In the genomic region with DNA sequence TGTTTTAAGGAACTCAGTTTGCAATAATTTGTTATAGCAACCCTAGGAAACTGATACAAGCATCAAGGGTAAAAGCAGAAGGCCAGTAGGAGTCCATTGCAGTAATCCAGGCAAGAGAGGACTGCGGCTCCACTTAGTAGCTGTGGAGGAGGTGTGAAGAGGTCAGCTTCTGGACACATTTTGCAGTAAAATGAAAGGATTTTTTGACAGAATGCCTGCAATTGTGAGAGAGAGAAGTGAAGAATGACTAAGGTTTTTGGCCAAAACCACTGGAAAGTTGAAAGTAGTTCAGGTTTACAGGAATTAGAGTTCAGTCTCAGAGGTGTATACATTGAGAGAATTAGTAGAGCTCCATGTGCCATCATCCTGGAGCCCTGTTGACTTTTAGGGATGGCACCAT, we compare ENCODE assay signal across 28 cellular contexts.
"Had no signal": no experiment of that assay in that cellular context is flagged by ENCODE, and none has a peak within 500 bp of the region (broad histone marks: within the 10 kb centered on the region; RNA-seq: fewer than 3 reads in every experiment).

No MANE protein-coding gene starts in this region.

- DNase-seq: activated B cell treated with CpG ODN at 0.5 μM for 24 hours; activated CD4-positive, alpha-beta memory T cell treated with anti-CD3 and anti-CD28 coated beads for 36 hours; activated CD4-positive, alpha-beta T cell treated with anti-CD3 and anti-CD28 coated beads for 36 hours; activated CD4-positive, alpha-beta T cell treated with anti-CD3 and anti-CD28 coated beads, Interleukin-2, amount 10 ng/mL, durations not matched to agents 24 days and 14 days; activated CD8-positive, alpha-beta memory T cell treated with anti-CD3 and anti-CD28 coated beads, Interleukin-2, amount 10 ng/mL, durations not matched to agents 7 days and 5 days; activated CD8-positive, alpha-beta memory T cell treated with anti-CD3 and anti-CD28 coated beads, Interleukin-2, amount 50 U/mL, for 4 hours; activated CD8-positive, alpha-beta T cell treated with anti-CD3 and anti-CD28 coated beads, Interleukin-2, amount 10 ng/mL, durations not matched to agents 7 days and 5 days; activated effector memory CD4-positive, alpha-beta T cell treated with anti-CD3 and anti-CD28 coated beads, Interleukin-2, amount 50 U/mL, for 16 hours; activated naive CD4-positive, alpha-beta T cell treated with anti-CD3 and anti-CD28 coated beads for 36 hours; activated naive CD8-positive, alpha-beta T cell treated with anti-CD3 and anti-CD28 coated beads for 36 hours; activated naive CD8-positive, alpha-beta T cell treated with anti-CD3 and anti-CD28 coated beads, Interleukin-2, amount 50 U/mL, for 24 hours; activated T-cell treated with anti-CD3 and anti-CD28 coated beads, Interleukin-2, amount 50 U/mL, for 1 hour; activated T-cell treated with anti-CD3 and anti-CD28 coated beads, Interleukin-2, amount 50 U/mL, for 48 hours; adrenal gland; amygdala; aorta; dorsolateral prefrontal cortex; effector memory CD4-positive, alpha-beta T cell; endodermal cell; erythroblast; foreskin melanocyte; heart right ventricle; T-helper 1 cell; T-helper 17 cell; T1000; WERI-Rb-1 had no signal

- ATAC-seq: activated CD4-positive, alpha-beta T cell treated with anti-CD3 and anti-CD28 coated beads for 36 hours; activated CD4-positive, CD25-positive, alpha-beta regulatory T cell treated with anti-CD3 and anti-CD28 coated beads, Interleukin-2, amount 50 U/mL, for 24 hours; activated CD8-positive, alpha-beta memory T cell treated with anti-CD3 and anti-CD28 coated beads, Interleukin-2, amount 10 ng/mL, durations not matched to agents 7 days and 5 days; activated CD8-positive, alpha-beta T cell treated with anti-CD3 and anti-CD28 coated beads, Interleukin-2, amount 10 ng/mL, durations not matched to agents 7 days and 5 days; activated naive CD8-positive, alpha-beta T cell treated with anti-CD3 and anti-CD28 coated beads, Interleukin-2, amount 50 U/mL, for 24 hours; gastroesophageal sphincter; heart right ventricle; T-helper 17 cell had no signal
